Comparison of ENCODE assay signal across 24 cellular contexts in the genomic region with DNA sequence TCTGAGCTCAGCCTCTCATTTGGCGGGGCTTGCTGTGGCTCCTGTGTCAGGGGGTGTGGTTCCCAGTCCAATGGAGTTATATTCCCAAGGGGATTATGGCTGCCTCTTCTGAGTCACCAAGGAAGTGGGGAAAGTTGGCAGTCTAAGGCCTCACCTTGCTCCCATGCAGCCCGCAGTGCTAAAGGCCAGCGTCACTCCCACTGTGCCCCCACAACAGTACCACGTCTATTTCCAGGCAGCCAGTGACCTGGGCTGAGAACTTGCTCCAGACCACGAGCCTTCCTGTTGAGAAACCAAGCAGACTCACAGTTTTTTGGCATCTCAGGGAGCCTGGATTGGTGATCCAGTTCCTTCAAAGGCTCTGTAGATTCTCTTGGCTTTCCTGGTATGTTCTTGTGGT. TPM values are rescaled to one million over a fixed set of nuclear protein-coding genes. Genes with fewer than 3 reads are reported as not detected.
"Had no signal": no experiment of that assay in that cellular context is flagged by ENCODE, and none has a peak within 500 bp of the region (broad histone marks: within the 10 kb centered on the region; RNA-seq: fewer than 3 reads in every experiment).

No MANE protein-coding gene starts in this region.

- H3K4me3 Mint-ChIP-seq: activated CD4-positive, alpha-beta memory T cell treated with anti-CD3 and anti-CD28 coated beads, Interleukin-2, amount 10 ng/mL, durations not matched to agents 7 days and 5 days; activated naive CD4-positive, alpha-beta T cell treated with anti-CD3 and anti-CD28 coated beads, Interleukin-2, amount 10 ng/mL, durations not matched to agents 7 days and 5 days; activated T-cell treated with anti-CD3 and anti-CD28 coated beads, Interleukin-2, amount 50 U/mL, for 24 hours; naive thymus-derived CD4-positive, alpha-beta T cell had no signal

- H3K9ac ChIP-seq: parathyroid adenoma had no signal

- ATAC-seq: gastroesophageal sphincter; naive thymus-derived CD4-positive, alpha-beta T cell had no signal

- H3K27me3 ChIP-seq: gastroesophageal sphincter, tibial nerve had no signal

- H3K27ac ChIP-seq: gastroesophageal sphincter, parathyroid adenoma, tibial nerve, WERI-Rb-1 had no signal

- FAIRE-seq: astrocyte, endometrium, islet of Langerhans had no signal

- H3K4me3 ChIP-seq: gastroesophageal sphincter, lung, tibial nerve had no signal

- DNase-seq: activated CD4-positive, alpha-beta memory T cell treated with anti-CD3 and anti-CD28 coated beads, Interleukin-2, amount 10 ng/mL, durations not matched to agents 7 days and 5 days; activated CD4-positive, alpha-beta T cell treated with anti-CD3 and anti-CD28 coated beads for 4 hours; activated naive CD4-positive, alpha-beta T cell treated with anti-CD3 and anti-CD28 coated beads, Interleukin-2, amount 10 ng/mL, durations not matched to agents 7 days and 5 days; activated T-cell treated with anti-CD3 and anti-CD28 coated beads, Interleukin-2, amount 50 U/mL, for 24 hours; naive thymus-derived CD4-positive, alpha-beta T cell; retina; stimulated activated CD4-positive, alpha-beta T cell treated with anti-CD3 and anti-CD28 coated beads, Interleukin-2, amount 100 ng/mL, for 48 hours; stimulated activated naive CD4-positive, alpha-beta T cell; WERI-Rb-1 had no signal

- H3K4me1 ChIP-seq: gastroesophageal sphincter, parathyroid adenoma, tibial nerve had no signal

- H3K9me3 Mint-ChIP-seq: activated naive CD4-positive, alpha-beta T cell treated with anti-CD3 and anti-CD28 coated beads, Interleukin-2, amount 10 ng/mL, durations not matched to agents 7 days and 5 days had no signal

- H3K36me3 ChIP-seq: gastroesophageal sphincter, tibial nerve, WERI-Rb-1 had no signal

- H2AFZ ChIP-seq: parathyroid adenoma had no signal

- H3K4me1 Mint-ChIP-seq: activated CD4-positive, alpha-beta memory T cell treated with anti-CD3 and anti-CD28 coated beads, Interleukin-2, amount 10 ng/mL, durations not matched to agents 7 days and 5 days; activated naive CD4-positive, alpha-beta T cell treated with anti-CD3 and anti-CD28 coated beads, Interleukin-2, amount 10 ng/mL, durations not matched to agents 7 days and 5 days had no signal

- H3K27ac Mint-ChIP-seq: activated CD4-positive, alpha-beta memory T cell treated with anti-CD3 and anti-CD28 coated beads, Interleukin-2, amount 10 ng/mL, durations not matched to agents 7 days and 5 days; activated naive CD4-positive, alpha-beta T cell treated with anti-CD3 and anti-CD28 coated beads, Interleukin-2, amount 10 ng/mL, durations not matched to agents 7 days and 5 days; activated T-cell treated with anti-CD3 and anti-CD28 coated beads, Interleukin-2, amount 50 U/mL, for 24 hours; naive thymus-derived CD4-positive, alpha-beta T cell had no signal

- H3K79me2 ChIP-seq: parathyroid adenoma had no signal

RNA-seq across cellular contexts. Expression of a gene that starts 45.6 kb away (rescaled TPM):
- total RNA-seq: activated CD4-positive, alpha-beta memory T cell treated with anti-CD3 and anti-CD28 coated beads, Interleukin-2, amount 10 ng/mL, durations not matched to agents 7 days and 5 days; astrocyte; chondrocyte; dermis microvascular lymphatic vessel endothelial cell; gastroesophageal sphincter; lung; mononuclear cell; naive thymus-derived CD4-positive, alpha-beta T cell; skeletal muscle tissue; subcutaneous adipose tissue; T-helper 1 cell treated with Interleukin-12 subunit alpha and Interleukin-12 subunit beta and Interleukin-4 antibody, amounts not matched to agents 30 ng/mL and 1 ng/mL, for 36 hours had no signal
- polyA plus RNA-seq: adipose tissue; esophagus; lung; naive thymus-derived CD4-positive, alpha-beta T cell had no signal
